Comparison of ENCODE assay signal across 16 cellular contexts in genomic region chr21:34818663-34819158, GRCh38.
DNase-seq lines count a peak whose midpoint lies in the region; ATAC-seq and TF ChIP-seq lines count a peak whose summit lies in the region.
"Had no signal": no experiment of that assay in that cellular context is flagged by ENCODE, and none has a peak within 500 bp of the region (broad histone marks: within the 10 kb centered on the region; RNA-seq: fewer than 3 reads in every experiment).

No MANE protein-coding gene starts in this region.

- peaks cover 60% of the 10 kb centered on the region for H3K36me3 Mint-ChIP-seq in activated CD4-positive, alpha-beta T cell treated with anti-CD3 and anti-CD28 coated beads for 36 hours (ENCODE audit: low read depth)

- no peak for TF ChIP-seq CTCF in fibroblast of villous mesenchyme (IDR thresholded peaks at IDR 0.05; ENCODE audit: insufficient read depth, low read depth, low read length)
- TF ChIP-seq CTCF in psoas muscle (IDR thresholded peaks at IDR 0.05) = no peak
- TF ChIP-seq CTCF in ascending aorta (IDR thresholded peaks at IDR 0.05) = no peak

- CTCF ChIA-PET in activated CD4-positive, alpha-beta T cell treated with anti-CD3 and anti-CD28 coated beads for 36 hours (lab: Charles Lee) = interaction anchor here (1.2 kb wide), 1 partner anchor 9 kb away, joined by 5 read pairs; no protein-coding TSS in a partner anchor

- H3K4me1 ChIP-seq in psoas muscle (peaks cover 20% of the 10 kb centered on the region), ascending aorta (no peaks in the 10 kb centered on the region)

- H3K4me3 Mint-ChIP-seq in activated CD4-positive, alpha-beta T cell treated with anti-CD3 and anti-CD28 coated beads for 36 hours = no peak overlapping the region
- H3K4me3 Mint-ChIP-seq: CD8-positive, alpha-beta memory T cell; endodermal cell; immature natural killer cell had no signal

- no peaks in the 10 kb centered on the region for H3K27me3 ChIP-seq in psoas muscle (ENCODE audit: insufficient read depth in 3 of 3, low read length in 2 of 3)
- no peaks in the 10 kb centered on the region for H3K27me3 ChIP-seq in ascending aorta
- H3K27me3 ChIP-seq: neutrophil, transverse colon had no signal

- H3K9me3 ChIP-seq in psoas muscle (no peaks in the 10 kb centered on the region), ascending aorta (no peaks in the 10 kb centered on the region)
- H3K9me3 ChIP-seq: neutrophil, transverse colon had no signal

- peak overlapping the region; percentile 57 for H3K27ac Mint-ChIP-seq in activated CD4-positive, alpha-beta T cell treated with anti-CD3 and anti-CD28 coated beads for 36 hours
- H3K27ac Mint-ChIP-seq: endodermal cell had no signal

- intact Hi-C loops in activated CD4-positive, alpha-beta T cell treated with anti-CD3 and anti-CD28 coated beads for 36 hours (cut with DNase I, micrococcal nuclease) = no loop called here
- intact Hi-C loops in psoas muscle (cut with DNase I) (no loop called here), ascending aorta (cut with DNase I) (no loop called here)

- H3K27ac ChIP-seq in psoas muscle (no peak overlapping the region), ascending aorta (no peak overlapping the region)
- H3K27ac ChIP-seq: neutrophil, PC-9 had no signal

- 37 to 50% (median 48%) methylated on average over 8 of the region's 8 CpGs for WGBS in psoas muscle, 3 donors

- H3K4me3 ChIP-seq in fibroblast of villous mesenchyme (ENCODE audit: low read depth, low read length) (no peak overlapping the region), psoas muscle (no peak overlapping the region), ascending aorta (no peak overlapping the region)
- H3K4me3 ChIP-seq: PC-9, transverse colon had no signal

- H3K4me1 Mint-ChIP-seq in activated CD4-positive, alpha-beta T cell treated with anti-CD3 and anti-CD28 coated beads for 36 hours = peaks cover 27% of the 10 kb centered on the region

- no peak for ATAC-seq in activated CD4-positive, alpha-beta T cell treated with anti-CD3 and anti-CD28 coated beads for 36 hours
- peak; percentile 7 to 33 (median 22) for ATAC-seq in psoas muscle

- no peaks in the 10 kb centered on the region for H3K27me3 Mint-ChIP-seq in activated CD4-positive, alpha-beta T cell treated with anti-CD3 and anti-CD28 coated beads for 36 hours
- H3K27me3 Mint-ChIP-seq: CD8-positive, alpha-beta memory T cell had no signal

- no peak for DNase-seq in activated CD4-positive, alpha-beta T cell treated with anti-CD3 and anti-CD28 coated beads for 36 hours
- DNase-seq in activated CD4-positive, alpha-beta T cell treated with anti-CD3 and anti-CD28 coated beads, Interleukin-2, amount 50 U/mL, for 1 hour = no peak
- DNase-seq in amniotic epithelial cell (ENCODE audit: low read depth) (peak; percentile 67), fibroblast of villous mesenchyme (ENCODE audit: low read depth) (peak; percentile 70), psoas muscle (no peak), ecto neural progenitor cell (ENCODE audit: low spot score) (no peak), pons (ENCODE audit: low spot score) (no peak), ascending aorta (ENCODE audit: low spot score in 2 of 2) (no peak)
- DNase-seq: 8988T; activated gamma-delta T cell treated with Interleukin-2 at 50 U/mL for 16 hours; CD8-positive, alpha-beta memory T cell; immature natural killer cell; PC-9; transverse colon had no signal

- H3K36me3 ChIP-seq in psoas muscle (ENCODE audit: insufficient read depth in 1 of 2, low read depth in 1 of 2) (peaks cover 6 to 82% of the 10 kb centered on the region in 2 donors), ascending aorta (peaks cover 0 to 5% of the 10 kb centered on the region in 2 donors)
- H3K36me3 ChIP-seq: transverse colon had no signal

- H3K9me3 Mint-ChIP-seq in activated CD4-positive, alpha-beta T cell treated with anti-CD3 and anti-CD28 coated beads for 36 hours (ENCODE audit: low read depth) = no peaks in the 10 kb centered on the region
- H3K9me3 Mint-ChIP-seq: CD8-positive, alpha-beta memory T cell; endodermal cell; immature natural killer cell had no signal

- POLR2A ChIA-PET in activated CD4-positive, alpha-beta T cell treated with anti-CD3 and anti-CD28 coated beads for 36 hours (lab: Charles Lee) = no interaction called here

Comparison
In these comparisons a context has a peak if more than half of its experiments do, and no peak if none do; other contexts are left out.
1. DNase-seq: peak in amniotic epithelial cell (single experiment) and fibroblast of villous mesenchyme (single experiment); none in activated CD4-positive, alpha-beta T cell treated with anti-CD3 and anti-CD28 coated beads for 36 hours (single experiment), activated CD4-positive, alpha-beta T cell treated with anti-CD3 and anti-CD28 coated beads, Interleukin-2, amount 50 U/mL, for 1 hour (single experiment), psoas muscle (0 of 2), ecto neural progenitor cell (single experiment), pons (single experiment) and ascending aorta (0 of 2).